ENCODE assay signal across 13 cellular contexts in genomic region chr5:68342693-68343092, GRCh38.
A peak's percentile ranks its signal among the peaks of the same experiment; 100 is the strongest.
DNase-seq lines count a peak whose midpoint lies in the region; ATAC-seq, FAIRE-seq and TF ChIP-seq lines count a peak whose summit lies in the region.
"Had no signal": no experiment of that assay in that cellular context is flagged by ENCODE, and none has a peak within 500 bp of the region (broad histone marks: within the 10 kb centered on the region; RNA-seq: fewer than 3 reads in every experiment).

No MANE protein-coding gene starts in this region.

- no peaks in the 10 kb centered on the region for H3K9me3 ChIP-seq in adrenal gland (replicated peaks in 1 of 3)
- no peaks in the 10 kb centered on the region for H3K9me3 ChIP-seq in esophagus (ENCODE audit: control insufficient read depth in 2 of 2, insufficient read depth in 1 of 2, low read depth in 1 of 2, low read length in 1 of 2)
- H3K9me3 ChIP-seq in tibial artery: no peaks in the 10 kb centered on the region
- H3K9me3 ChIP-seq: BLaER1 had no signal

- H3K4me1 ChIP-seq in adrenal gland (replicated peaks in 1 of 2) (peaks cover 6 to 18% of the 10 kb centered on the region in 2 donors), esophagus (ENCODE audit: control insufficient read depth in 2 of 2, insufficient read depth in 2 of 2, low read length in 1 of 2) (peaks cover 0 to 3% of the 10 kb centered on the region in 2 donors), tibial artery (peaks cover 0 to 25% (median 15%) of the 10 kb centered on the region in 4 donors)
- H3K4me1 ChIP-seq: BLaER1 had no signal

- H3K4me3 ChIP-seq in adrenal gland (no peak overlapping the region), esophagus (ENCODE audit: low read depth in 1 of 2, low read length in 2 of 2) (no peak overlapping the region), tibial artery (no peak overlapping the region)
- H3K4me3 ChIP-seq: BLaER1 had no signal

- H3K27ac ChIP-seq in adrenal gland (peak overlapping the region in 3 of 5 donors; percentile 37 to 88 (median 54)), esophagus (ENCODE audit: low read depth in 2 of 2, low read length in 1 of 2) (peak overlapping the region; percentile 52 to 57), tibial artery (peak overlapping the region; percentile 81 to 82)
- H3K27ac ChIP-seq: BLaER1 had no signal

- intact Hi-C loops in adrenal gland (cut with DNase I) (no loop called here), left ventricle myocardium superior (cut with micrococcal nuclease) (no loop called here), tibial artery (cut with DNase I; ENCODE audit: low total_unique reads) (no loop called here)

- no peak for FAIRE-seq in GM12892 (lab: Jason Lieb, UNC)

- no peak for TF ChIP-seq CTCF in adrenal gland (IDR thresholded peaks at IDR 0.05)
- TF ChIP-seq CTCF in tibial artery (IDR thresholded peaks at IDR 0.05): no peak

- ATAC-seq in left ventricle myocardium superior: peak; percentile 68

- no peaks in the 10 kb centered on the region for H3K36me3 ChIP-seq in adrenal gland (replicated peaks in 1 of 2)
- H3K36me3 ChIP-seq in esophagus (ENCODE audit: control insufficient read depth in 2 of 2, insufficient read depth in 2 of 2, low read length in 1 of 2): no peaks in the 10 kb centered on the region
- no peaks in the 10 kb centered on the region for H3K36me3 ChIP-seq in tibial artery
- H3K36me3 ChIP-seq: BLaER1 had no signal

- TF ChIP-seq POLR2A in adrenal gland (IDR thresholded peaks at IDR 0.05): no peak
- TF ChIP-seq POLR2A in GM12892 (IDR thresholded peaks at IDR 0.05; ENCODE audit: low read depth, low read length): no peak

- DNase-seq in adrenal gland (no peak), left ventricle myocardium superior (no peak), tibial artery (no peak), COR-L47 (lab: John Stamatoyannopoulos, UW) (no peak), GM12892 (ENCODE audit: insufficient read length) (no peak), kidney glomerular epithelial cell (lab: John Stamatoyannopoulos, UW) (no peak)
- DNase-seq: CD8-positive, alpha-beta memory T cell; DMS153; H7; NCI-H1105 treated with DMSO at 0.1 percent for 48 hours; NCI-H187 had no signal

- 98 to 100% (median 99%) methylated on average over 1 of the region's 1 CpG for WGBS in adrenal gland, 4 donors
- 90 to 97% methylated on average over 1 of the region's 1 CpG for WGBS in esophagus, 2 donors

- H3K27me3 ChIP-seq in adrenal gland (no peaks in the 10 kb centered on the region), esophagus (ENCODE audit: control insufficient read depth in 1 of 2, insufficient read depth in 2 of 2, low read length in 2 of 2) (no peaks in the 10 kb centered on the region), tibial artery (no peaks in the 10 kb centered on the region)
- H3K27me3 ChIP-seq: BLaER1 had no signal
